Comparison of ENCODE assay signal across 14 cellular contexts in the genomic region with DNA sequence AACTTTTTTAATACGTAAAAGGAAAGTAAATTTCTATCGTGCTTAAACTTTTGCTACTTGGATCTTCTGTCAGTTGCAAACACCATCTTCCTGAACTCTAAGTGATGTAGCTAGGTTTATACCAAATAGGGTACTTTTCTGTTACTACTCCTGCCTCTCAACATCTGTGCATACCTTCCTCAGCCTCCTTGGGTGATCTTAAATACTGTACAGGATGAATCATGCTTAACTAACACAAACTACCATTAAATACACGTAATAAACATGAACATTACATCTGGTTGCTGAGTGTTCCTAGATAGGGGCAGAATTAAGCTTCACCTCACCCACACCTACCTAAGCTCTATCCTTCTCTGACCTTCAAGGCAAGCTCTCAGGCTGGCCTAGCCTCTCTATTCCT.
"Had no signal": no experiment of that assay in that cellular context is flagged by ENCODE, and none has a peak within 500 bp of the region (broad histone marks: within the 10 kb centered on the region; RNA-seq: fewer than 3 reads in every experiment).

No MANE protein-coding gene starts in this region.

- H3K27ac ChIP-seq: skin epidermis, thyroid gland had no signal

- ATAC-seq: activated naive CD8-positive, alpha-beta T cell treated with anti-CD3 and anti-CD28 coated beads, Interleukin-2, amount 50 U/mL, for 24 hours; effector memory CD8-positive, alpha-beta T cell; left ventricle myocardium superior; natural killer cell treated with Interleukin-12 subunit alpha and Interleukin-12 subunit beta and Interleukin-15 and Interleukin-18, amount 100 ng/mL, for 72 hours; stimulated activated naive B cell treated with anti-CD40 and anti-IgM and Interleukin-4, amounts not matched to agents 10 μg/mL and 1 μg/mL and 100 μg/mL, for 72 hours had no signal

- H3K9me3 ChIP-seq: thyroid gland had no signal

- H3K4me3 ChIP-seq: skin epidermis, thyroid gland had no signal

- DNase-seq: activated CD4-positive, alpha-beta T cell treated with anti-CD3 and anti-CD28 coated beads, Interleukin-2, amount 10 ng/mL, durations not matched to agents 7 days and 5 days; activated naive CD4-positive, alpha-beta T cell treated with Interleukin-2 at 50 U/mL for 16 hours; activated naive CD8-positive, alpha-beta T cell treated with anti-CD3 and anti-CD28 coated beads, Interleukin-2, amount 50 U/mL, for 24 hours; activated T-cell treated with anti-CD3 and anti-CD28 coated beads for 4 hours; effector memory CD8-positive, alpha-beta T cell; hippocampal formation; left ventricle myocardium superior; occipital lobe; stimulated activated CD4-positive, alpha-beta T cell treated with anti-CD3 and anti-CD28 coated beads, Interleukin-15, amount 100 ng/mL, for 24 hours; stimulated activated CD4-positive, alpha-beta T cell treated with anti-CD3 and anti-CD28 coated beads, Interleukin-4, amount 100 ng/mL, for 1 hour; stimulated activated naive B cell treated with anti-CD40 and anti-IgM and Interleukin-4, amounts not matched to agents 10 μg/mL and 1 μg/mL and 100 μg/mL, for 72 hours; thyroid gland had no signal

- H3K27me3 ChIP-seq: thyroid gland had no signal

- H3K36me3 ChIP-seq: thyroid gland had no signal
